In the genomic region with DNA sequence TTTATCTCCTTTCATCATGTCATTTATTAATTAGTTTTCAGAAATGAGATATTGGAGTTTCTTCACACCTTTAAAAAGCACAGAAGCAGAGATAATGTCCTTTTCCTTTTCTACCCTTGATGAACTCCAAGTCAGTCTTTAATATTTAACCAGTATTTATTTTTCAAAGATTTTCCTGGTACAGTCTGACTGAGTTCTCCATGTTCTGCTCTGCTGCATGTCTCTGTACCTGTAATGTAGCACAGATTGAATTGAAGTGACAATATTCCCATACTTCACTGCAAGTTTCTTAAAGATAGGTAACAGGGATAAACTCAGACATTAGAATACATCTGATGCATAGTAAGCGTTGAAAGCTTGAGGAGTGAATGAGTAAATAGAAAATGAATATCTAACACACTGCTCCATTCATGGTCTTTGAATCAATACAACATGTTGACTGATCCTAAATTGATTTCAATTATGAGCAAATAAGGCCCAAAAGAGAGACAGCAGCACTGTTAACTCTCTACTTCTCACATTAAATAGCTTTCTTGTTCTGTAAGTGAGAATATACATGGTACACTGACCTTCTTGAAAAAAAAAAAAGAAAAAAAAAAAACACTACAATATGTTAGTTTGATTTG, we compare ENCODE assay signal across 18 cellular contexts.
"Had no signal": no experiment of that assay in that cellular context is flagged by ENCODE, and none has a peak within 500 bp of the region (broad histone marks: within the 10 kb centered on the region; RNA-seq: fewer than 3 reads in every experiment).

No MANE protein-coding gene starts in this region.

- H3K4me3 ChIP-seq: coronary artery, esophagus squamous epithelium, gastroesophageal sphincter, prostate gland, right atrium auricular region, thoracic aorta had no signal

- H3K36me3 ChIP-seq: esophagus squamous epithelium, gastroesophageal sphincter, prostate gland, right atrium auricular region, thoracic aorta had no signal

- H3K9me3 ChIP-seq: gastroesophageal sphincter, prostate gland, thoracic aorta had no signal

- H3K4me1 ChIP-seq: esophagus squamous epithelium, gastroesophageal sphincter, prostate gland, right atrium auricular region had no signal

- ATAC-seq: activated T-cell treated with anti-CD3 and anti-CD28 coated beads, Interleukin-2, amount 50 U/mL, for 72 hours; gastroesophageal sphincter; natural killer cell treated with Interleukin-12 subunit alpha and Interleukin-12 subunit beta and Interleukin-15 and Interleukin-18, amount 100 ng/mL, for 72 hours had no signal

- H3K27me3 ChIP-seq: esophagus squamous epithelium, gastroesophageal sphincter, right atrium auricular region had no signal

- DNase-seq: activated CD4-positive, alpha-beta memory T cell treated with anti-CD3 and anti-CD28 coated beads, Interleukin-2, amount 10 ng/mL, durations not matched to agents 7 days and 5 days; activated CD4-positive, alpha-beta T cell treated with anti-CD3 and anti-CD28 coated beads for 48 hours; activated effector memory CD4-positive, alpha-beta T cell treated with Interleukin-2 at 50 U/mL for 16 hours; activated naive CD4-positive, alpha-beta T cell treated with anti-CD3 and anti-CD28 coated beads for 36 hours; activated naive CD8-positive, alpha-beta T cell treated with anti-CD3 and anti-CD28 coated beads, Interleukin-2, amount 10 ng/mL, durations not matched to agents 7 days and 5 days; activated T-cell treated with anti-CD3 and anti-CD28 coated beads, Interleukin-2, amount 50 U/mL, for 72 hours; amniotic stem cell; endodermal cell; esophagus squamous epithelium; head of caudate nucleus; stimulated activated CD4-positive, alpha-beta T cell treated with anti-CD3 and anti-CD28 coated beads, Interleukin-4, amount 100 ng/mL, for 24 hours; stimulated activated naive CD4-positive, alpha-beta T cell treated with Interleukin-2 at 50 U/mL for 16 hours had no signal

- H3K27ac ChIP-seq: coronary artery, esophagus squamous epithelium, gastroesophageal sphincter, prostate gland, right atrium auricular region, thoracic aorta had no signal
